ENCODE assay signal across 8 cellular contexts in the genomic region with DNA sequence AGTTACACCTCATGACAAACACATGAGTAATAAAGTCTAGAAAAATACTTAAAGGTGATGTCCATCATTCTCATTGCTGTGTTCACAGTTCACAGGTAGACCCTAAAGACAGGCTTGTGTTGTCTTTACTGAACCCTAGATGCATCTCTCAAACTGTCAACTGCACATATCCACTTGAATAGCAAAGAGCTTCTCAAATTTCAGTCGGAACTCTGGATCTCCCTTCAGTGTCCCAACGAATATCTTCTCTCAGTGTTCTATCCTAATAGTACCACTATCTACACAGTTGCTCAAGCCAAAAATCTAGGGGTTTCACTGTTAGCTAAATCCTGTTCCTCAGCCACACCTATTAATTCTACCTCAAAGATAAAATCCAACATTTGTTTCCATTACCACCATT. TPM values are rescaled to one million over a fixed set of nuclear protein-coding genes. Genes with fewer than 3 reads are reported as not detected.
DNase-seq lines count a peak whose midpoint lies in the region; ATAC-seq and TF ChIP-seq lines count a peak whose summit lies in the region.

No MANE protein-coding gene starts in this region.

- H3K36me3 Mint-ChIP-seq in immature natural killer cell = peaks cover 0 to 8% (median 0%) of the 10 kb centered on the region in 3 donors

- H3K4me3 ChIP-seq in left ventricle myocardium inferior = peak overlapping the region; percentile 69
- H3K4me3 ChIP-seq in WI38 (ENCODE audit: low read depth, low read length) = peak overlapping the region; percentile 59

- H3K36me3 ChIP-seq in left ventricle myocardium inferior = no peaks in the 10 kb centered on the region

- H3K27ac Mint-ChIP-seq in immature natural killer cell = peak overlapping the region in 4 of 6 donors; percentile 71 to 88 (median 83)

- peaks cover 52% of the 10 kb centered on the region for H3K4me1 ChIP-seq in left ventricle myocardium inferior

- H3K9me3 ChIP-seq in left ventricle myocardium inferior (replicated peaks) = no peaks in the 10 kb centered on the region

- peak overlapping the region; percentile 87 to 96 (median 92) for H3K4me3 Mint-ChIP-seq in immature natural killer cell

- no peak for DNase-seq in left ventricle myocardium inferior
- no peak for DNase-seq in Right ventricle myocardium inferior (ENCODE audit: missing footprints)
- peak in 1 of 3 donors; percentile 0 for DNase-seq in immature natural killer cell
- DNase-seq in stimulated activated CD4-positive, alpha-beta T cell treated with anti-CD3 and anti-CD28 coated beads, Interleukin-1b, Interleukin-23, amount 100 ng/mL, for 48 hours = no peak

- no peak for ATAC-seq in Right ventricle myocardium inferior
- ATAC-seq in HG03097 (IDR thresholded peaks at IDR 0.05; ENCODE audit: low FRiP score, unreplicated experiment) = no peak
- no peak for ATAC-seq in HG03354 (IDR thresholded peaks at IDR 0.05; ENCODE audit: poor library complexity, severe bottlenecking, unreplicated experiment)
- no peak for ATAC-seq in GM21447 (IDR thresholded peaks at IDR 0.05; ENCODE audit: unreplicated experiment)

- H3K4me1 Mint-ChIP-seq in immature natural killer cell = peaks cover 52 to 64% of the 10 kb centered on the region in 2 donors

- H3K27me3 ChIP-seq in left ventricle myocardium inferior (ENCODE audit: low read depth) = no peaks in the 10 kb centered on the region

- intact Hi-C loops in left ventricle myocardium inferior (cut with micrococcal nuclease) = no loop called here
- intact Hi-C loops in Right ventricle myocardium inferior (cut with DNase I) = no loop called here

- no peak overlapping the region for H3K27ac ChIP-seq in left ventricle myocardium inferior (replicated peaks)

- TF ChIP-seq CTCF in left ventricle myocardium inferior (IDR thresholded peaks at IDR 0.05; ENCODE audit: borderline replicate concordance) = no peak
- TF ChIP-seq CTCF in WI38 (IDR thresholded peaks at IDR 0.05; ENCODE audit: low read depth, low read length) = no peak

- peaks cover 3% of the 10 kb centered on the region in 3 donors for H3K27me3 Mint-ChIP-seq in immature natural killer cell (ENCODE audit: low read depth in 3 of 3)

- no peaks in the 10 kb centered on the region for H3K9me3 Mint-ChIP-seq in immature natural killer cell

RNA-seq across cellular contexts. Expression of a gene that starts 50.6 kb away (rescaled TPM):
- total RNA-seq in left ventricle myocardium inferior (19.4 TPM), Right ventricle myocardium inferior (15.3 TPM)
- polyA plus RNA-seq in immature natural killer cell = 10 to 100 TPM; 12.6 to 35.2 (median 30.4) TPM
